ENCODE assay signal across 8 cellular contexts in the genomic region with DNA sequence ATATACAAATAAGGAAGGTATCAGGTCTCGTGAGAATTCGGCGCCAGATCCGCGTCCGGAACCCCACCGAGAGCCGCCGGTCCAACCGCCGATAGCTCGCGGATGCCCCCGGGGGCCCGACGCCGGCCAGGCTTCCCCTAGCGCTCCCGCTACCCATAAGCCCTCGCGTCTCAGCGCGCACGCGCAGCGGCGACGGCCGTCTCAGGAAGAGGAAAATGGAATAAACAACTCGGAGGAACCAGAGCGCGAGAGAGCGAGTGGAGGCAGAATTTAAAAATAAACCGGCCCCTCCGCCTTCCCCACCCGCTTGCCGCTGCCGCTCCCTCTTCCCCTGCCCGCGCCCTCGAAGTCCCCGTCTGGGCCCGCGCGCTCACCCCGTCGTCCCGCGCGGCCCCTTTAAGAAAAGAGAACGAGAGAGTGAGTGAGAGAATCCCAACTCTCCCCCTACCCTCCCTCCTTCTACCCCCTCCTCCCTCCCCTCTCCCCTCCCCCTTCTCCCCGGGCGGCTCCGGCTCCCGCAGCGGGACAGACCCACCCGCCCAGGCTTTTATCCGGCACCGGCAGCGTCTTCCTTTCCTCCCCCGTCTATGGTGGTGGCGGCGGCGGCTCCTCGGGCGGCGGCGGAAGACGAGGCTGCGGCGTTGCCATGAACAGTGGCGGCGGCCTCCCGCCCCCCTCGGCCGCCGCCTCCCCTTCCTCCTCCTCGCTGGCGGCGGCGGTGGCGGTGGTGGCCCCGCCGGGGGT. TPM values are rescaled to one million over a fixed set of nuclear protein-coding genes. Genes with fewer than 3 reads are reported as not detected.
DNase-seq lines count a peak whose midpoint lies in the region; ATAC-seq and TF ChIP-seq lines count a peak whose summit lies in the region.

Gene PAN3 (plus strand): TSS at position 534 of the 744 bp plus-strand sequence. CDS start 113 bp downstream, at position 647.

- no peaks in the 10 kb centered on the region for H3K36me3 ChIP-seq in kidney epithelial cell (ENCODE audit: control insufficient read depth, insufficient read depth, low read length)

- TF ChIP-seq CTCF in kidney epithelial cell (IDR thresholded peaks at IDR 0.05; ENCODE audit: insufficient read depth, low read length, poor library complexity, severe bottlenecking) = no peak

- H3K4me3 ChIP-seq in kidney epithelial cell (ENCODE audit: low read depth, low read length) = peak within 1 kb of the TSS; percentile 75

- H3K27me3 ChIP-seq in kidney epithelial cell (ENCODE audit: control insufficient read depth, insufficient read depth, low read length) = no peaks in the 10 kb centered on the region

- peak; percentile 95 for DNase-seq in AG08396 (ENCODE audit: low spot score)
- peak; percentile 71 for DNase-seq in NCI-H460 (ENCODE audit: extremely low read depth, low read depth)
- peak; percentile 89 for DNase-seq in activated CD4-positive, alpha-beta T cell treated with anti-CD3 and anti-CD28 coated beads for 1 hour
- DNase-seq in cerebellum (ENCODE audit: low spot score) = peak; percentile 87
- peak; percentile 54 for DNase-seq in kidney epithelial cell (ENCODE audit: low read depth)
- peak; percentile 81 to 82 for DNase-seq in stimulated activated CD4-positive, alpha-beta T cell treated with anti-CD3 and anti-CD28 coated beads, Interleukin-15, amount 100 ng/mL, for 48 hours (ENCODE audit: low read depth in 2 of 2)

- ATAC-seq in GM18873 (IDR thresholded peaks at IDR 0.05; ENCODE audit: low FRiP score, unreplicated experiment) (peak; percentile 47), HG03139 (IDR thresholded peaks at IDR 0.05; ENCODE audit: unreplicated experiment) (peak; percentile 36)

RNA-seq across cellular contexts. Expression of gene PAN3, which starts in this region (rescaled TPM):
- total RNA-seq in NCI-H460 (2014; rRNA removed; shearing (Covaris generic)) = 14.3 and 16.2 TPM in 2 replicates
- polyA plus RNA-seq in NCI-H460 (2014; cell fraction: nucleus; rRNA removed) = 11.7 and 15.2 TPM in 2 replicates
- total RNA-seq in cerebellum = 52.0 TPM
- 21.4 and 26.2 TPM in 2 replicates for total RNA-seq in kidney epithelial cell

Comparison
In these comparisons a context has a peak if more than half of its experiments do, and no peak if none do; other contexts are left out.
1. Peak in every context shown above with its lines: DNase-seq, ATAC-seq and H3K4me3 ChIP-seq.